ENCODE assay signal across 13 cellular contexts in genomic region chr4:165726831-165727230, GRCh38.
"Had no signal": no experiment of that assay in that cellular context is flagged by ENCODE, and none has a peak within 500 bp of the region (broad histone marks: within the 10 kb centered on the region; RNA-seq: fewer than 3 reads in every experiment).

No MANE protein-coding gene starts in this region.

- ATAC-seq: activated T-helper 17 cell treated with anti-CD3 and anti-CD28 coated beads, Interleukin-2, amount 50 U/mL, for 72 hours; left colon; lower lobe of right lung; right lobe of liver had no signal

- DNase-seq: activated CD4-positive, alpha-beta T cell treated with anti-CD3 and anti-CD28 coated beads, Interleukin-2, amount 50 U/mL, for 48 hours; activated naive CD4-positive, alpha-beta T cell treated with Interleukin-2 at 50 U/mL for 16 hours; anterior cingulate cortex; dorsolateral prefrontal cortex; endodermal cell; glutamatergic neuron; left colon; lower lobe of right lung; right lobe of liver; WERI-Rb-1 had no signal

- H3K4me3 ChIP-seq: cardiac muscle cell, dorsolateral prefrontal cortex, lower lobe of right lung, prostate gland, right lobe of liver had no signal
